ENCODE assay signal across 8 cellular contexts in genomic region chr16:2195316-2196161, GRCh38. TPM values are rescaled to one million over a fixed set of nuclear protein-coding genes. Genes with fewer than 3 reads are reported as not detected.
DNase-seq lines count a peak whose midpoint lies in the region; ATAC-seq and TF ChIP-seq lines count a peak whose summit lies in the region.

No MANE protein-coding gene starts in this region.

- ATAC-seq in sciatic nerve (peak; percentile 6), HG02981 (IDR thresholded peaks at IDR 0.05; ENCODE audit: unreplicated experiment) (no peak)

- DNase-seq in SK-N-MC (ENCODE audit: low read depth, low spot score) (no peak), glutamatergic neuron (peak; percentile 67), sciatic nerve (ENCODE audit: low spot score) (no peak), NCI-H1930 (lab: John Stamatoyannopoulos, UW) (no peak)
- no peak for DNase-seq in activated CD4-positive, alpha-beta T cell treated with anti-CD3 and anti-CD28 coated beads, Interleukin-2, amount 50 U/mL, for 1 hour
- DNase-seq in activated effector memory CD4-positive, alpha-beta T cell treated with Interleukin-2 at 50 U/mL for 16 hours = no peak

- H3K27me3 Mint-ChIP-seq in glutamatergic neuron (ENCODE audit: unreplicated experiment) = peaks cover 21% of the 10 kb centered on the region

- H3K9me3 Mint-ChIP-seq in glutamatergic neuron (ENCODE audit: unreplicated experiment) = peaks cover 3% of the 10 kb centered on the region

- no peak overlapping the region for H3K9ac ChIP-seq in SK-N-MC (ENCODE audit: insufficient read length)

- peaks cover 4% of the 10 kb centered on the region for H3K36me3 Mint-ChIP-seq in glutamatergic neuron (ENCODE audit: unreplicated experiment)

- POLR2A ChIA-PET in HEK293 (lab: Yijun Ruan, JAX) = interaction anchor here (0.5 to 2.5 kb wide), 13 partner anchors 9 to 1825 kb away, joined by 3 to 30 read pairs (median 4); partner anchors contain the start of genes BRICD5, DNASE1L2, E4F1 and ECI1

- peaks cover 9% of the 10 kb centered on the region; the same call in 1 of the 2 replicates for H3K4me1 ChIP-seq in HEK293 (ENCODE audit: control insufficient read depth, insufficient read depth, low read length)

- H3K27ac ChIP-seq in HEK293 (ENCODE audit: extremely low read depth, low read depth, low read length) (peak overlapping the region; percentile 16; the same call in 1 of the 2 replicates), SK-N-MC (no peak overlapping the region)

- no peak overlapping the region for H3K27ac Mint-ChIP-seq in glutamatergic neuron (ENCODE audit: unreplicated experiment)

- intact Hi-C loops in sciatic nerve (cut with DNase I) = no loop called here

- no peaks in the 10 kb centered on the region for H3K4me1 Mint-ChIP-seq in glutamatergic neuron (ENCODE audit: low read depth, unreplicated experiment)

- H3K9me3 ChIP-seq in HEK293 (ENCODE audit: control insufficient read depth, insufficient read depth, low read depth, low read length) (no peaks in the 10 kb centered on the region), SK-N-MC (ENCODE audit: low read depth, low read length) (no peaks in the 10 kb centered on the region)

- H3K4me3 ChIP-seq in HEK293 (ENCODE audit: low read depth, low read length) = peak overlapping the region; percentile 42
- H3K4me3 ChIP-seq in SK-N-MC = peak overlapping the region; percentile 64

- CTCF ChIA-PET in HEK293 (lab: Yijun Ruan, JAX) = interaction anchor here (1.0 to 3.4 kb wide), 12 partner anchors 8 to 305 kb away, joined by 3 to 28 read pairs (median 6); partner anchors contain the start of genes ABCA3, ECI1 and MLST8

- peak overlapping the region; percentile 59 for H3K4me3 Mint-ChIP-seq in glutamatergic neuron (ENCODE audit: unreplicated experiment)

- H3K36me3 ChIP-seq in HEK293 (ENCODE audit: control insufficient read depth in 2 of 2, insufficient read depth in 1 of 2, low read length in 2 of 2) (no peaks in the 10 kb centered on the region), SK-N-MC (ENCODE audit: insufficient read depth, low read length) (no peaks in the 10 kb centered on the region)

- TF ChIP-seq CTCF in HEK293 (tag by site-specific recombination; IDR thresholded peaks at IDR 0.05) (no peak), glutamatergic neuron (IDR thresholded peaks at IDR 0.05; ENCODE audit: partially characterized antibody, unreplicated experiment) (no peak)

TF ChIP-seq in HEK293, 187 proteins besides CTCF, POLR2A, EP300 and RAD21 (continues in another document):
- TF ChIP-seq ZBTB26 (tag by site-specific recombination; optimal IDR thresholded peaks at IDR 0.05) (peak; percentile 36), ZBTB20 (tag by site-specific recombination; IDR thresholded peaks at IDR 0.05) (peak; percentile 58; the same call in 1 of the 2 replicates), ZIC2 (tag by site-specific recombination; IDR thresholded peaks at IDR 0.05) (peak; percentile 95), ZNF341 (tag by site-specific recombination; IDR thresholded peaks at IDR 0.05; ENCODE audit: low read depth) (no peak), ZNF692 (tag by site-specific recombination; IDR thresholded peaks at IDR 0.05) (peak; percentile 67; the same call in 1 of the 2 replicates), GLIS1 (tag by site-specific recombination; IDR thresholded peaks at IDR 0.05) (peak; percentile 97), ZNF362 (tag by site-specific recombination; IDR thresholded peaks at IDR 0.05) (no peak), GLIS2 (tag by site-specific recombination; IDR thresholded peaks at IDR 0.05) (peak; percentile 77), TCF7L2 (IDR thresholded peaks at IDR 0.05; ENCODE audit: borderline replicate concordance, low read depth, low read length) (no peak), ZNF639 (tag by site-specific recombination; IDR thresholded peaks at IDR 0.05) (no peak), ZBTB8A (tag by site-specific recombination; IDR thresholded peaks at IDR 0.05) (peak; percentile 70), ZNF398 (tag by site-specific recombination; IDR thresholded peaks at IDR 0.05) (peak; percentile 68), OSR2 (tag by site-specific recombination; IDR thresholded peaks at IDR 0.05) (no peak), ZBTB7A (tag by site-specific recombination; IDR thresholded peaks at IDR 0.05; ENCODE audit: low read depth) (no peak), PRDM4 (tag by site-specific recombination; IDR thresholded peaks at IDR 0.05) (no peak), ZBTB48 (tag by site-specific recombination; IDR thresholded peaks at IDR 0.05) (no peak)

RNA-seq across cellular contexts. Expression of gene CASKIN1, which starts 0.9 kb away (rescaled TPM):
- total RNA-seq in glutamatergic neuron (ENCODE audit: unreplicated experiment) (31.6 TPM), sciatic nerve (1.6 TPM)

RNA-seq across cellular contexts. Expression of gene MLST8, which starts 9.7 kb away (rescaled TPM):
- 57.9 TPM for total RNA-seq in glutamatergic neuron (ENCODE audit: unreplicated experiment)
- 21.8 TPM for total RNA-seq in sciatic nerve

RNA-seq across cellular contexts. Expression of gene BRICD5, which starts 15.1 kb away (rescaled TPM):
- total RNA-seq in glutamatergic neuron (ENCODE audit: unreplicated experiment) (30.2 TPM), sciatic nerve (9.9 TPM)

RNA-seq across cellular contexts. Expression of gene PGP, which starts 19.1 kb away (rescaled TPM):
- total RNA-seq in glutamatergic neuron (ENCODE audit: unreplicated experiment) = 33.9 TPM
- total RNA-seq in sciatic nerve = 11.8 TPM

RNA-seq across cellular contexts. Expression of gene E4F1, which starts 27.9 kb away (rescaled TPM):
- total RNA-seq in glutamatergic neuron (ENCODE audit: unreplicated experiment) (53.4 TPM), sciatic nerve (22.3 TPM)

Comparison
In these comparisons a context has a peak if more than half of its experiments do, and no peak if none do; other contexts are left out.
1. RNA of gene CASKIN1, which starts 0.9 kb away (total RNA-seq): 31.6 TPM in glutamatergic neuron (single experiment); 1.6 TPM in sciatic nerve (single experiment); every median in the first group is over 10 times any median in the second.